Comparison of ENCODE assay signal across 9 cellular contexts in the genomic region with DNA sequence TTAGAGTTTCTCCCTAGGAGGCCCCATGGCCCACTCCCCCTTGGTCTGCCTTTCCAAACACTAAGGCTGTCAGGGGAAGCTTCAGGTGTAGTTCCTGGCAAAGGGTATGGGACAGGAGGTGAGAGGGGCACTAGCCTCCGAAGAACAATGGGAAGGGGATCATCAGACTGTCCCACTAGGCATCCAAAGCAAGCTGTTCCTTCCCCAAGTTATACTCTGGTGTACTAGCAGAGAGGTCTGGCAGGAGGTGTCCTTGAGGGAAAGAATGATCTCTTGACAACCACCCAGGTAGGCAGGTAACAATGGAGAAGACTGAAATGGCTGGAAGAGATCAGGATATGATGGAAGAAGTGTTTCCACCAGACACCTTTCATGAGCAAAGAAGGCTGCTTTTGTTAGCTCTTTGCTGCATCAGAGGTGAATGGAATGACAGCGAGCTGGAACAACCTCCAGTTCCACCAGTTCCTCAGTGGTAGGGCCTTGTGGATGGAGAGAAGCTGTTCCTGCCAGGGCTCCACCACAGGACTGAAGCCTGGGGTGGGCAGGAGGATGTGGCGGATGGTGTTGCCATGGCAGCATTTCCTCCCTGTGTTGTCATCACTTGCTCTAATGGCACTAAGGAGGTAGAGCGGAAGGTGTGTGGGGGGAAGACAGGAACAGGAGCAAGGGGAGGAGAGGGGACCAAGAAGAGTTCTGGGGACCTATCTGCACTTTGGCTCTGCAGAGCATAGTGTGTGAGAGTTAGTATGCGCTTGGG. TPM values are rescaled to one million over a fixed set of nuclear protein-coding genes. Genes with fewer than 3 reads are reported as not detected.
DNase-seq lines count a peak whose midpoint lies in the region; ATAC-seq and TF ChIP-seq lines count a peak whose summit lies in the region.
"Had no signal": no experiment of that assay in that cellular context is flagged by ENCODE, and none has a peak within 500 bp of the region (broad histone marks: within the 10 kb centered on the region; RNA-seq: fewer than 3 reads in every experiment).

No MANE protein-coding gene starts in this region.

- H3K27ac Mint-ChIP-seq in CD8-positive, alpha-beta memory T cell = peak overlapping the region; percentile 87 to 100 (median 96)
- H3K27ac Mint-ChIP-seq in natural killer cell treated with Interleukin-12 subunit alpha and Interleukin-12 subunit beta and Interleukin-15 and Interleukin-18, amount 100 ng/mL, for 72 hours = peak overlapping the region; percentile 88 to 98

- no peak overlapping the region for H3K4me2 ChIP-seq in smooth muscle cell

- peaks cover 55 to 73% (median 59%) of the 10 kb centered on the region in 3 donors for H3K4me1 Mint-ChIP-seq in CD8-positive, alpha-beta memory T cell
- peaks cover 53 to 54% of the 10 kb centered on the region in 2 donors for H3K4me1 Mint-ChIP-seq in natural killer cell treated with Interleukin-12 subunit alpha and Interleukin-12 subunit beta and Interleukin-15 and Interleukin-18, amount 100 ng/mL, for 72 hours (ENCODE audit: low read depth in 2 of 2)

- H3K79me2 ChIP-seq in smooth muscle cell (ENCODE audit: low read depth) = no peaks in the 10 kb centered on the region

- no peaks in the 10 kb centered on the region for H3K9me3 Mint-ChIP-seq in CD8-positive, alpha-beta memory T cell
- H3K9me3 Mint-ChIP-seq in natural killer cell treated with Interleukin-12 subunit alpha and Interleukin-12 subunit beta and Interleukin-15 and Interleukin-18, amount 100 ng/mL, for 72 hours = no peaks in the 10 kb centered on the region

- no peaks in the 10 kb centered on the region for H3K27me3 ChIP-seq in CD8-positive, alpha-beta memory T cell (ENCODE audit: insufficient read depth, low read length, poor library complexity, severe bottlenecking)
- H3K27me3 ChIP-seq in smooth muscle cell (ENCODE audit: low read depth) = peaks cover 74% of the 10 kb centered on the region

- peak overlapping the region; percentile 85 for H3K4me3 ChIP-seq in CD8-positive, alpha-beta memory T cell (ENCODE audit: low read length)
- no peak overlapping the region for H3K4me3 ChIP-seq in smooth muscle cell

- H3K36me3 ChIP-seq in CD8-positive, alpha-beta memory T cell (ENCODE audit: insufficient read depth, low read length) = peaks cover 4% of the 10 kb centered on the region
- peaks cover 34% of the 10 kb centered on the region for H3K36me3 ChIP-seq in KOPT-K1 (ENCODE audit: insufficient read depth, low read length)
- no peaks in the 10 kb centered on the region for H3K36me3 ChIP-seq in smooth muscle cell (ENCODE audit: low read depth)
- H3K36me3 ChIP-seq: thoracic aorta had no signal

- ATAC-seq in GM19468 (IDR thresholded peaks at IDR 0.05; ENCODE audit: extremely low read depth, unreplicated experiment) = peak; percentile 38
- ATAC-seq in natural killer cell treated with Interleukin-12 subunit alpha and Interleukin-12 subunit beta and Interleukin-15 and Interleukin-18, amount 100 ng/mL, for 72 hours = peak; percentile 70 to 80

- no peak overlapping the region for H2AFZ ChIP-seq in smooth muscle cell (ENCODE audit: low read depth)

- H3K27ac ChIP-seq in CD8-positive, alpha-beta memory T cell (ENCODE audit: low read depth, low read length) = peak overlapping the region; percentile 95
- peak overlapping the region; percentile 80 for H3K27ac ChIP-seq in KOPT-K1 (ENCODE audit: low read depth, low read length, poor library complexity, severe bottlenecking)
- no peak overlapping the region for H3K27ac ChIP-seq in smooth muscle cell (ENCODE audit: low read depth)
- H3K27ac ChIP-seq: thoracic aorta had no signal

- H3F3A ChIP-seq in smooth muscle cell (ENCODE audit: low read depth) = peaks cover 6% of the 10 kb centered on the region

- no peak for TF ChIP-seq CTCF in smooth muscle cell (IDR thresholded peaks at IDR 0.05; ENCODE audit: borderline replicate concordance, insufficient read depth, poor library complexity, severe bottlenecking)

- H3K9ac ChIP-seq in smooth muscle cell (ENCODE audit: low read depth) = no peak overlapping the region

- peaks cover 0 to 5% of the 10 kb centered on the region in 2 donors for H3K27me3 Mint-ChIP-seq in CD8-positive, alpha-beta memory T cell
- no peaks in the 10 kb centered on the region for H3K27me3 Mint-ChIP-seq in natural killer cell treated with Interleukin-12 subunit alpha and Interleukin-12 subunit beta and Interleukin-15 and Interleukin-18, amount 100 ng/mL, for 72 hours

- POLR2A ChIA-PET in CD8-positive, alpha-beta memory T cell (lab: Charles Lee) = interaction anchor here (0.5 to 1.7 kb wide), 9 partner anchors 11 to 1052 kb away, joined by 3 to 6 read pairs (median 4); partner anchors contain the start of genes ARHGEF25, CDK4, DDIT3 and OS9

- no peaks in the 10 kb centered on the region for H3K9me3 ChIP-seq in CD8-positive, alpha-beta memory T cell (ENCODE audit: low read length)
- no peaks in the 10 kb centered on the region for H3K9me3 ChIP-seq in KOPT-K1 (ENCODE audit: insufficient read depth, low read length, poor library complexity, severe bottlenecking)
- H3K9me3 ChIP-seq in smooth muscle cell (replicated peaks; ENCODE audit: low read depth) = no peaks in the 10 kb centered on the region
- H3K9me3 ChIP-seq: thoracic aorta had no signal

- no peaks in the 10 kb centered on the region for H4K20me1 ChIP-seq in smooth muscle cell (ENCODE audit: low read depth)

- H3K36me3 Mint-ChIP-seq in CD8-positive, alpha-beta memory T cell = peaks cover 0 to 39% (median 4%) of the 10 kb centered on the region in 3 donors
- no peaks in the 10 kb centered on the region for H3K36me3 Mint-ChIP-seq in natural killer cell treated with Interleukin-12 subunit alpha and Interleukin-12 subunit beta and Interleukin-15 and Interleukin-18, amount 100 ng/mL, for 72 hours

- H3K4me3 Mint-ChIP-seq in CD8-positive, alpha-beta memory T cell = peak overlapping the region; percentile 90 to 97 (median 94)
- peak overlapping the region; percentile 98 for H3K4me3 Mint-ChIP-seq in natural killer cell treated with Interleukin-12 subunit alpha and Interleukin-12 subunit beta and Interleukin-15 and Interleukin-18, amount 100 ng/mL, for 72 hours

- H3K4me1 ChIP-seq in CD8-positive, alpha-beta memory T cell (ENCODE audit: insufficient read depth, low read length) = peaks cover 56% of the 10 kb centered on the region
- H3K4me1 ChIP-seq in smooth muscle cell (ENCODE audit: low read depth) = peaks cover 16% of the 10 kb centered on the region

- DNase-seq in CD8-positive, alpha-beta memory T cell = peak; percentile 71 to 93 (median 88)
- DNase-seq in activated T-cell treated with anti-CD3 and anti-CD28 coated beads for 1 hour (ENCODE audit: low read depth) = peak; percentile 59
- peak; percentile 86 for DNase-seq in natural killer cell treated with Interleukin-12 subunit alpha and Interleukin-12 subunit beta and Interleukin-15 and Interleukin-18, amount 100 ng/mL, for 72 hours (ENCODE audit: low spot score)
- DNase-seq in NCI-H345 treated with DMSO at 0.1 percent for 48 hours (lab: John Stamatoyannopoulos, UW; ENCODE audit: unreplicated experiment) = no peak
- DNase-seq in OCI-M2 (lab: John Stamatoyannopoulos, UW; ENCODE audit: unreplicated experiment) = no peak
- DNase-seq in smooth muscle cell (lab: John Stamatoyannopoulos, UW; ENCODE audit: unreplicated experiment) = no peak

- WGBS in smooth muscle cell (ENCODE audit: low lambda C conversion rate) = 75% methylated on average over 5 of the region's 5 CpGs

- CTCF ChIA-PET in CD8-positive, alpha-beta memory T cell (lab: Charles Lee) = interaction anchor here (0.8 to 3.6 kb wide), 18 partner anchors 10 to 282 kb away, joined by 3 to 24 read pairs (median 4); partner anchors contain the start of genes CDK4, GLI1 and OS9

RNA-seq across cellular contexts. Expression of gene AGAP2, which starts 2.3 kb away (rescaled TPM):
- total RNA-seq in CD8-positive, alpha-beta memory T cell = 10 to 100 TPM; 29.9 to 31.7 TPM
- polyA plus RNA-seq in CD8-positive, alpha-beta memory T cell = 6.4 TPM
- 10 to 100 TPM; 47.5 to 54.1 TPM for total RNA-seq in natural killer cell treated with Interleukin-12 subunit alpha and Interleukin-12 subunit beta and Interleukin-15 and Interleukin-18, amount 100 ng/mL, for 72 hours
- not detected in 2 replicates for total RNA-seq in smooth muscle cell
- polyA plus RNA-seq in smooth muscle cell = not detected in 2 replicates

RNA-seq across cellular contexts. Expression of gene TSPAN31, which starts 4.0 kb away (rescaled TPM):
- total RNA-seq in CD8-positive, alpha-beta memory T cell = 10 to 100 TPM; 12.0 to 13.0 TPM
- polyA plus RNA-seq in CD8-positive, alpha-beta memory T cell = 46.9 TPM
- 10 to 100 TPM; 14.4 to 34.9 TPM for total RNA-seq in natural killer cell treated with Interleukin-12 subunit alpha and Interleukin-12 subunit beta and Interleukin-15 and Interleukin-18, amount 100 ng/mL, for 72 hours
- 68.0 and 105 TPM in 2 replicates for total RNA-seq in smooth muscle cell
- polyA plus RNA-seq in smooth muscle cell = 48.6 and 55.1 TPM in 2 replicates

RNA-seq across cellular contexts. Expression of gene CDK4, which starts 11.3 kb away (rescaled TPM):
- 100 to 1,000 TPM; 268 to 304 TPM for total RNA-seq in CD8-positive, alpha-beta memory T cell
- polyA plus RNA-seq in CD8-positive, alpha-beta memory T cell = 76.0 TPM
- total RNA-seq in natural killer cell treated with Interleukin-12 subunit alpha and Interleukin-12 subunit beta and Interleukin-15 and Interleukin-18, amount 100 ng/mL, for 72 hours = 100 to 1,000 TPM; 111 to 278 TPM
- total RNA-seq in smooth muscle cell = 144 and 158 TPM in 2 replicates
- polyA plus RNA-seq in smooth muscle cell = 215 and 235 TPM in 2 replicates

RNA-seq across cellular contexts. Expression of gene MARCHF9, which starts 14.1 kb away (rescaled TPM):
- 10 to 100 TPM; 26.3 to 27.2 TPM for total RNA-seq in CD8-positive, alpha-beta memory T cell
- polyA plus RNA-seq in CD8-positive, alpha-beta memory T cell = 5.7 TPM
- 10 to 100 TPM; 15.8 to 17.0 TPM for total RNA-seq in natural killer cell treated with Interleukin-12 subunit alpha and Interleukin-12 subunit beta and Interleukin-15 and Interleukin-18, amount 100 ng/mL, for 72 hours
- 6.5 and 8.6 TPM in 2 replicates for total RNA-seq in smooth muscle cell
- 3.7 and 6.8 TPM in 2 replicates for polyA plus RNA-seq in smooth muscle cell

RNA-seq across cellular contexts. Expression of gene CYP27B1, which starts 26.0 kb away (rescaled TPM):
- 1 to 10 TPM; 7.2 to 7.4 TPM for total RNA-seq in CD8-positive, alpha-beta memory T cell
- 0.52 TPM for polyA plus RNA-seq in CD8-positive, alpha-beta memory T cell
- 10 to 100 TPM; 11.7 to 18.8 TPM for total RNA-seq in natural killer cell treated with Interleukin-12 subunit alpha and Interleukin-12 subunit beta and Interleukin-15 and Interleukin-18, amount 100 ng/mL, for 72 hours
- 0.81 and 0.90 TPM in 2 replicates for total RNA-seq in smooth muscle cell
- polyA plus RNA-seq in smooth muscle cell = 1.3 and 1.7 TPM in 2 replicates

Comparison
In these comparisons a context has a peak if more than half of its experiments do, and no peak if none do; other contexts are left out.
1. DNase-seq: peak in CD8-positive, alpha-beta memory T cell (5 of 5), activated T-cell treated with anti-CD3 and anti-CD28 coated beads for 1 hour (single experiment) and natural killer cell treated with Interleukin-12 subunit alpha and Interleukin-12 subunit beta and Interleukin-15 and Interleukin-18, amount 100 ng/mL, for 72 hours (single experiment); none in NCI-H345 treated with DMSO at 0.1 percent for 48 hours (single experiment), OCI-M2 (single experiment) and smooth muscle cell (single experiment).
2. RNA of gene AGAP2, which starts 2.3 kb away (total RNA-seq): 47.5 to 54.1 TPM in natural killer cell treated with Interleukin-12 subunit alpha and Interleukin-12 subunit beta and Interleukin-15 and Interleukin-18, amount 100 ng/mL, for 72 hours and 29.9 to 31.7 TPM in CD8-positive, alpha-beta memory T cell; not detected in smooth muscle cell; every median in the first group is over 10 times any median in the second.